ENCODE assay signal across 13 cellular contexts in the genomic region with DNA sequence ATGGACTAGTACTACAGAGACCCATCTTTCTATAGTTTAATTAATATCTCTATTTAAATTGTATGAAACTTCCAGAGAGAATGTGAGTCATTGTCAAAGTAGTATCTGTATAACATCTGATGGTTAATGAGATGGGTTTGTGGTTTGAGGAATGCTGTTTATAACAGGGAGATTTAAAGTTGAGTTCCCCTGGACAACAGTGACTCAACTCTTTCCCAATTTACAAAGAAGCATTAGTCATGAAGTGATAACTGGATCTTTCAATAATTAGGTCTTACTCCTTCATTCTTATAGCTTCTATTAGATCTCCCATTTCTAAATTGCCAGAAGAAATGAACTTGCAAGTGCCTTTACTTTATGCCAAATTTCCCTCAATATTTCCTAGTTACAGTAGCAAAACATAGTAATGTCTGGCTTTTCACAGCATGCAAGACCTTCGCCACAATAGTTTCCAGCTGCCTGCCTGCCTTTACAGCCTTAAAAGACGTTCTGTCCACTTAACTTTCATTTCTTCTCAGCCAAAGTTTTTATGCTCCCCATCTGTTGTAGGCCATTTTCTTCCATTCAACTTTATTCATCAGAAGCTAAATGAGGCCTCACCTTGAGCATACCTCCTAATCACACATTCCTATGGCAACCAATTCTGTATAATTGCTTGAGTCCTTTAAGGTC. TPM values are rescaled to one million over a fixed set of nuclear protein-coding genes. Genes with fewer than 3 reads are reported as not detected.
A peak's percentile ranks its signal among the peaks of the same experiment; 100 is the strongest.
DNase-seq lines count a peak whose midpoint lies in the region; ATAC-seq, FAIRE-seq and TF ChIP-seq lines count a peak whose summit lies in the region.
"Had no signal": no experiment of that assay in that cellular context is flagged by ENCODE, and none has a peak within 500 bp of the region (broad histone marks: within the 10 kb centered on the region; RNA-seq: fewer than 3 reads in every experiment).

No MANE protein-coding gene starts in this region.

- H3K9me3 Mint-ChIP-seq in chondrocyte (ENCODE audit: low read depth) (peaks cover 19% of the 10 kb centered on the region), endothelial cell (ENCODE audit: unreplicated experiment) (no peaks in the 10 kb centered on the region)

- H3K36me3 ChIP-seq in ACC112 (ENCODE audit: insufficient read depth, low read length) (no peaks in the 10 kb centered on the region), mesodermal cell (ENCODE audit: control insufficient read depth, insufficient read depth, low read length) (no peaks in the 10 kb centered on the region), thyroid gland (no peaks in the 10 kb centered on the region)

- H3K4me3 Mint-ChIP-seq in chondrocyte (ENCODE audit: unreplicated experiment) (no peak overlapping the region), endothelial cell (ENCODE audit: unreplicated experiment) (no peak overlapping the region)

- H3K4me1 Mint-ChIP-seq in chondrocyte (ENCODE audit: low read depth) (peaks cover 23% of the 10 kb centered on the region), endothelial cell (ENCODE audit: unreplicated experiment) (no peaks in the 10 kb centered on the region)

- H3K4me1 ChIP-seq in ACC112 (ENCODE audit: control insufficient read depth, insufficient read depth, low read length, unreplicated experiment) (peaks cover 38% of the 10 kb centered on the region), mesodermal cell (ENCODE audit: control insufficient read depth, insufficient read depth, low read length, poor library complexity, severe bottlenecking) (peaks cover 11% of the 10 kb centered on the region), thyroid gland (no peaks in the 10 kb centered on the region)

- no peaks in the 10 kb centered on the region for H3K9me3 ChIP-seq in mesodermal cell (ENCODE audit: control insufficient read depth, low read length)
- H3K9me3 ChIP-seq in thyroid gland: no peaks in the 10 kb centered on the region

- no peaks in the 10 kb centered on the region for H3K79me2 ChIP-seq in ACC112 (ENCODE audit: control insufficient read depth, insufficient read depth, low read length, unreplicated experiment)

- no peaks in the 10 kb centered on the region for H3K27me3 ChIP-seq in ACC112 (ENCODE audit: insufficient read depth, low read length)
- H3K27me3 ChIP-seq in thyroid gland: no peaks in the 10 kb centered on the region

- DNase-seq in HTR-8/SVneo (ENCODE audit: insufficient read length, low spot score): no peak
- no peak for DNase-seq in chondrocyte (ENCODE audit: low spot score)
- no peak for DNase-seq in endothelial cell (ENCODE audit: low spot score)
- DNase-seq in thyroid gland: no peak
- DNase-seq: activated T-cell treated with anti-CD3 and anti-CD28 coated beads, Interleukin-2, amount 50 U/mL, for 48 hours; NCI-H1092; retina; stimulated activated naive CD8-positive, alpha-beta T cell treated with anti-CD3 and anti-CD28 coated beads, Interleukin-15, Interleukin-2, amounts not matched to agents 100 U/mL and 50 U/mL, for 24 hours had no signal

- peak overlapping the region; percentile 32 for H3K4me3 ChIP-seq in ACC112 (ENCODE audit: low read depth, low read length)
- H3K4me3 ChIP-seq in mesodermal cell (ENCODE audit: extremely low read depth, insufficient read depth, low read length, poor library complexity, severe bottlenecking): no peak overlapping the region
- no peak overlapping the region for H3K4me3 ChIP-seq in thyroid gland (replicated peaks in 1 of 3)

- peak overlapping the region; percentile 19 for H2AFZ ChIP-seq in ACC112 (ENCODE audit: low read length, unreplicated experiment)

- TF ChIP-seq CTCF in chondrocyte (IDR thresholded peaks at IDR 0.05): no peak
- TF ChIP-seq CTCF in endothelial cell (IDR thresholded peaks at IDR 0.05; ENCODE audit: unreplicated experiment): no peak
- TF ChIP-seq CTCF in thyroid gland (IDR thresholded peaks at IDR 0.05): no peak

- H3K27me3 Mint-ChIP-seq in chondrocyte (ENCODE audit: low read depth) (no peaks in the 10 kb centered on the region), endothelial cell (ENCODE audit: unreplicated experiment) (no peaks in the 10 kb centered on the region)

- WGBS in mesodermal cell (ENCODE audit: insufficient coverage in 2 of 2), 2 experiments: 73 to 88% methylated on average over 2 of the region's 2 CpGs
- 74 to 85% methylated on average over 2 of the region's 2 CpGs for WGBS in thyroid gland, 2 donors

- peak; percentile 59 for FAIRE-seq in HTR-8/SVneo (lab: Jason Lieb, UNC)

- no peak for ATAC-seq in HG03135 (IDR thresholded peaks at IDR 0.05; ENCODE audit: unreplicated experiment)
- ATAC-seq in HG02970 (IDR thresholded peaks at IDR 0.05; ENCODE audit: low FRiP score, unreplicated experiment): no peak
- ATAC-seq: stimulated activated naive CD8-positive, alpha-beta T cell treated with anti-CD3 and anti-CD28 coated beads, Interleukin-15, Interleukin-2, amounts not matched to agents 100 U/mL and 50 U/mL, for 24 hours had no signal

- TF ChIP-seq POLR2A in thyroid gland (IDR thresholded peaks at IDR 0.05): no peak

- intact Hi-C loops in thyroid gland (cut with DNase I): no loop called here

- H3K27ac Mint-ChIP-seq in chondrocyte (ENCODE audit: unreplicated experiment) (peak overlapping the region; percentile 60), endothelial cell (ENCODE audit: unreplicated experiment) (no peak overlapping the region)

- peak overlapping the region; percentile 92 for H3K27ac ChIP-seq in ACC112 (ENCODE audit: low read depth, low read length)
- peak overlapping the region; percentile 84 for H3K27ac ChIP-seq in mesodermal cell (ENCODE audit: low read depth, low read length, severe bottlenecking)
- no peak overlapping the region for H3K27ac ChIP-seq in thyroid gland
- H3K27ac ChIP-seq: C4-2B had no signal

- H3K36me3 Mint-ChIP-seq in chondrocyte (ENCODE audit: low read depth) (peaks cover 2% of the 10 kb centered on the region), endothelial cell (ENCODE audit: low read depth, unreplicated experiment) (no peaks in the 10 kb centered on the region)

RNA-seq across cellular contexts. Expression of gene WDR75, which starts 47.7 kb away (rescaled TPM):
- 24.7 to 46.9 TPM (median 27.3 TPM) in 3 replicates for total RNA-seq in chondrocyte
- 39.7 TPM for polyA plus RNA-seq in mesodermal cell (2013, experiment 1 of 2)
- 44.7 TPM for polyA plus RNA-seq in mesodermal cell (2013, experiment 2 of 2)
- 33.0 TPM for total RNA-seq in endothelial cell (ENCODE audit: unreplicated experiment)
- total RNA-seq in thyroid gland: 10 to 100 TPM; 23.0 to 75.2 (median 35.3) TPM

Comparison
In these comparisons a context has a peak if more than half of its experiments do, and no peak if none do; other contexts are left out.
1. H3K27ac ChIP-seq: peak in ACC112 (single experiment) and mesodermal cell (single experiment); none in thyroid gland (0 of 3).